In the genomic region with DNA sequence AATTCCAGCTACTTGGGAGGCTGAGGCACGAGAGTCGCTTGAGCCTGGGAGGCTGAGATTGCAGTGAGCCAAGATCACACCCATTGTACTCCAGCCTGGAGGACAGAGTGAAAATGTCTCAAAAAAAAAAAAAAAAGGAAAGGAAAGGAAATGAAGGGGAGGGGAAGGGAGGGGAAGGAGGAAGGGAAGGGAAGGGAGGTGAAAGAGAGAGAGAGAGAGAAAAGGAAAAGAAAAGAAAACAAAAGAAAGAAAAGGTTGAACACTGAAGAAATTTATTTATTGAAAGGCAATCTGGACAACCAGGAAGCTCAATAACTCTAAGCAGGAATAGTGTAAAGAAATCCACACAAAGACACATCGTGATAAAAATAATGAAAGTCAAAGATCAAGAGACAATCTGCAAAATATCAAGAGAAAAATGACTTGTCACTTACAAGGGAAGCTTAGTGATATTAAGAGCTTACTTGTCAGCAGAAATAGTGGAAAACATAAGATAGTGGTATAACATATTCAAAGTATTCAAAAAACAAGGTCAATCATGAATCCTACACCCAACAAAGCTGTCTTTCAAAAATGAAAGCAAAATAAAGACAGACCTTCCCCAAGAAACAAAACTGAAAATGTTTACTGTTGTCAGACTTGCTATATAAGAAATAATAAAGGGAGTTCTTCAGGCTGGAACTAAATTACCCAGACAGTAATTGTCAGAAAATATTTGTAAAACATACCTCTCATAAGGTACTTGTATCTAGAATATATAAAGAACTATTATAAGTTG, we compare ENCODE assay signal across 17 cellular contexts. TPM values are rescaled to one million over a fixed set of nuclear protein-coding genes. Genes with fewer than 3 reads are reported as not detected.
DNase-seq lines count a peak whose midpoint lies in the region; ATAC-seq and TF ChIP-seq lines count a peak whose summit lies in the region.
"Had no signal": no experiment of that assay in that cellular context is flagged by ENCODE, and none has a peak within 500 bp of the region (broad histone marks: within the 10 kb centered on the region; RNA-seq: fewer than 3 reads in every experiment).

No MANE protein-coding gene starts in this region.

- H3K4me1 ChIP-seq in right cardiac atrium (ENCODE audit: control insufficient read depth, insufficient read depth, low read length): no peaks in the 10 kb centered on the region
- H3K4me1 ChIP-seq: gastrocnemius medialis, right lobe of liver had no signal

- peak overlapping the region; percentile 1 for H3K27ac Mint-ChIP-seq in activated CD4-positive, alpha-beta T cell treated with anti-CD3 and anti-CD28 coated beads, Interleukin-2, amount 10 ng/mL, durations not matched to agents 24 days and 14 days
- no peak overlapping the region for H3K27ac Mint-ChIP-seq in activated CD4-positive, alpha-beta T cell treated with anti-CD3 and anti-CD28 coated beads for 36 hours
- peak overlapping the region; percentile 44 for H3K27ac Mint-ChIP-seq in activated naive CD8-positive, alpha-beta T cell treated with anti-CD3 and anti-CD28 coated beads, Interleukin-2, amount 10 ng/mL, durations not matched to agents 7 days and 5 days

- H3K27ac ChIP-seq in right cardiac atrium (ENCODE audit: low read length): no peak overlapping the region
- H3K27ac ChIP-seq: gastrocnemius medialis, right lobe of liver, thoracic aorta had no signal

- no peak for TF ChIP-seq CTCF in foreskin fibroblast (IDR thresholded peaks at IDR 0.05; ENCODE audit: low read depth, low read length)

- ATAC-seq in activated CD4-positive, alpha-beta T cell treated with anti-CD3 and anti-CD28 coated beads for 36 hours: no peak
- peak; percentile 82 for ATAC-seq in GM21447 (IDR thresholded peaks at IDR 0.05; ENCODE audit: unreplicated experiment)
- ATAC-seq in HG03103 (IDR thresholded peaks at IDR 0.05; ENCODE audit: low read depth, unreplicated experiment): peak; percentile 44
- ATAC-seq in activated naive CD8-positive, alpha-beta T cell treated with anti-CD3 and anti-CD28 coated beads, Interleukin-2, amount 10 ng/mL, durations not matched to agents 7 days and 5 days (ENCODE audit: low read depth): no peak
- no peak for ATAC-seq in right cardiac atrium
- ATAC-seq: gastrocnemius medialis had no signal

- 66% methylated on average over 3 of the region's 3 CpGs for WGBS in right cardiac atrium

- peaks cover 17% of the 10 kb centered on the region for H3K4me1 Mint-ChIP-seq in activated CD4-positive, alpha-beta T cell treated with anti-CD3 and anti-CD28 coated beads, Interleukin-2, amount 10 ng/mL, durations not matched to agents 24 days and 14 days
- peaks cover 13% of the 10 kb centered on the region for H3K4me1 Mint-ChIP-seq in activated CD4-positive, alpha-beta T cell treated with anti-CD3 and anti-CD28 coated beads for 36 hours
- peaks cover 17% of the 10 kb centered on the region for H3K4me1 Mint-ChIP-seq in activated naive CD8-positive, alpha-beta T cell treated with anti-CD3 and anti-CD28 coated beads, Interleukin-2, amount 10 ng/mL, durations not matched to agents 7 days and 5 days

- H3K4me3 ChIP-seq in right cardiac atrium (ENCODE audit: low read length): no peak overlapping the region
- H3K4me3 ChIP-seq in foreskin fibroblast (ENCODE audit: low read depth in 1 of 2, low read length in 2 of 2): no peak overlapping the region
- H3K4me3 ChIP-seq: gastrocnemius medialis, right lobe of liver, thoracic aorta had no signal

- H3K36me3 Mint-ChIP-seq in activated CD4-positive, alpha-beta T cell treated with anti-CD3 and anti-CD28 coated beads, Interleukin-2, amount 10 ng/mL, durations not matched to agents 24 days and 14 days (ENCODE audit: low read depth): peaks cover 2% of the 10 kb centered on the region
- H3K36me3 Mint-ChIP-seq in activated CD4-positive, alpha-beta T cell treated with anti-CD3 and anti-CD28 coated beads for 36 hours (ENCODE audit: low read depth): no peaks in the 10 kb centered on the region
- peaks cover 9% of the 10 kb centered on the region for H3K36me3 Mint-ChIP-seq in activated naive CD8-positive, alpha-beta T cell treated with anti-CD3 and anti-CD28 coated beads, Interleukin-2, amount 10 ng/mL, durations not matched to agents 7 days and 5 days
- H3K36me3 Mint-ChIP-seq: naive B cell had no signal

- CTCF ChIA-PET in activated CD4-positive, alpha-beta T cell treated with anti-CD3 and anti-CD28 coated beads for 36 hours (lab: Charles Lee): interaction anchor here (0.9 to 1.2 kb wide), 3 partner anchors 9 to 37 kb away, joined by 3 to 5 read pairs (median 3); no protein-coding TSS in a partner anchor

- H3K9me3 Mint-ChIP-seq in activated CD4-positive, alpha-beta T cell treated with anti-CD3 and anti-CD28 coated beads, Interleukin-2, amount 10 ng/mL, durations not matched to agents 24 days and 14 days: peaks cover 7% of the 10 kb centered on the region
- no peaks in the 10 kb centered on the region for H3K9me3 Mint-ChIP-seq in activated CD4-positive, alpha-beta T cell treated with anti-CD3 and anti-CD28 coated beads for 36 hours (ENCODE audit: low read depth)
- H3K9me3 Mint-ChIP-seq in activated naive CD8-positive, alpha-beta T cell treated with anti-CD3 and anti-CD28 coated beads, Interleukin-2, amount 10 ng/mL, durations not matched to agents 7 days and 5 days: peaks cover 2% of the 10 kb centered on the region

- H3K9me3 ChIP-seq in right cardiac atrium (ENCODE audit: control insufficient read depth, low read length): no peaks in the 10 kb centered on the region
- H3K9me3 ChIP-seq: gastrocnemius medialis, right lobe of liver, thoracic aorta had no signal

- intact Hi-C loops in activated CD4-positive, alpha-beta T cell treated with anti-CD3 and anti-CD28 coated beads, Interleukin-2, amount 10 ng/mL, durations not matched to agents 24 days and 14 days (cut with micrococcal nuclease): loop anchor here (2.0 kb wide), 1 partner anchor 22 kb away; a partner anchor contains a TSS
- intact Hi-C loops in activated CD4-positive, alpha-beta T cell treated with anti-CD3 and anti-CD28 coated beads for 36 hours (cut with DNase I, micrococcal nuclease): no loop called here
- intact Hi-C loops in right cardiac atrium (cut with DNase I): no loop called here

- no peak for DNase-seq in activated CD4-positive, alpha-beta T cell treated with anti-CD3 and anti-CD28 coated beads, Interleukin-2, amount 10 ng/mL, durations not matched to agents 24 days and 14 days
- no peak for DNase-seq in activated CD4-positive, alpha-beta T cell treated with anti-CD3 and anti-CD28 coated beads for 36 hours
- no peak for DNase-seq in activated naive CD8-positive, alpha-beta T cell treated with anti-CD3 and anti-CD28 coated beads, Interleukin-2, amount 10 ng/mL, durations not matched to agents 7 days and 5 days
- DNase-seq in right cardiac atrium (no peak), foreskin fibroblast (no peak), AG20443 (ENCODE audit: low spot score) (no peak)
- DNase-seq: 8988T; DMS 273 treated with DMSO at 0.1 percent for 48 hours; effector memory CD4-positive, alpha-beta T cell; gastrocnemius medialis; islet precursor cell; naive B cell; NCI-H2081; right lobe of liver had no signal

- H3K27me3 ChIP-seq in right cardiac atrium (ENCODE audit: control insufficient read depth, insufficient read depth): no peaks in the 10 kb centered on the region
- H3K27me3 ChIP-seq: gastrocnemius medialis, right lobe of liver had no signal

- H3K4me3 Mint-ChIP-seq in activated CD4-positive, alpha-beta T cell treated with anti-CD3 and anti-CD28 coated beads, Interleukin-2, amount 10 ng/mL, durations not matched to agents 24 days and 14 days: peak overlapping the region; percentile 61
- H3K4me3 Mint-ChIP-seq in activated CD4-positive, alpha-beta T cell treated with anti-CD3 and anti-CD28 coated beads for 36 hours: no peak overlapping the region
- peak overlapping the region; percentile 59 for H3K4me3 Mint-ChIP-seq in activated naive CD8-positive, alpha-beta T cell treated with anti-CD3 and anti-CD28 coated beads, Interleukin-2, amount 10 ng/mL, durations not matched to agents 7 days and 5 days

- H3K27me3 Mint-ChIP-seq in activated CD4-positive, alpha-beta T cell treated with anti-CD3 and anti-CD28 coated beads, Interleukin-2, amount 10 ng/mL, durations not matched to agents 24 days and 14 days: peaks cover 29% of the 10 kb centered on the region
- peaks cover 23% of the 10 kb centered on the region for H3K27me3 Mint-ChIP-seq in activated CD4-positive, alpha-beta T cell treated with anti-CD3 and anti-CD28 coated beads for 36 hours
- peaks cover 22% of the 10 kb centered on the region for H3K27me3 Mint-ChIP-seq in activated naive CD8-positive, alpha-beta T cell treated with anti-CD3 and anti-CD28 coated beads, Interleukin-2, amount 10 ng/mL, durations not matched to agents 7 days and 5 days

- POLR2A ChIA-PET in activated CD4-positive, alpha-beta T cell treated with anti-CD3 and anti-CD28 coated beads for 36 hours (lab: Charles Lee): no interaction called here
- POLR2A ChIA-PET in activated naive CD8-positive, alpha-beta T cell treated with anti-CD3 and anti-CD28 coated beads, Interleukin-2, amount 10 ng/mL, durations not matched to agents 7 days and 5 days (lab: Charles Lee): interaction anchor here (0.7 to 1.2 kb wide), 2 partner anchors 11 to 23 kb away, joined by 7 to 12 read pairs; a partner anchor contains a TSS

RNA-seq across cellular contexts. Expression of a gene that starts 10.9 kb away (rescaled TPM):
- 29.6 and 31.7 TPM in 2 replicates for total RNA-seq in activated CD4-positive, alpha-beta T cell treated with anti-CD3 and anti-CD28 coated beads, Interleukin-2, amount 10 ng/mL, durations not matched to agents 24 days and 14 days
- 10 to 100 TPM; 25.4 to 26.7 TPM for total RNA-seq in activated CD4-positive, alpha-beta T cell treated with anti-CD3 and anti-CD28 coated beads for 36 hours
- 10 to 100 TPM; 24.3 to 27.3 TPM for total RNA-seq in activated naive CD8-positive, alpha-beta T cell treated with anti-CD3 and anti-CD28 coated beads, Interleukin-2, amount 10 ng/mL, durations not matched to agents 7 days and 5 days
- 10 to 100 TPM; 13.4 to 16.7 (median 16.0) TPM for total RNA-seq in right cardiac atrium
- 7.2 TPM for polyA plus RNA-seq in right cardiac atrium

RNA-seq across cellular contexts. Expression of a gene that starts 23.0 kb away (rescaled TPM):
- 92.6 and 93.4 TPM in 2 replicates for total RNA-seq in activated CD4-positive, alpha-beta T cell treated with anti-CD3 and anti-CD28 coated beads, Interleukin-2, amount 10 ng/mL, durations not matched to agents 24 days and 14 days
- 10 to 100 TPM; 70.3 to 91.4 TPM for total RNA-seq in activated CD4-positive, alpha-beta T cell treated with anti-CD3 and anti-CD28 coated beads for 36 hours
- 10 to 100 TPM; 54.0 to 59.9 TPM for total RNA-seq in activated naive CD8-positive, alpha-beta T cell treated with anti-CD3 and anti-CD28 coated beads, Interleukin-2, amount 10 ng/mL, durations not matched to agents 7 days and 5 days
- total RNA-seq in right cardiac atrium: 100 to 1,000 TPM in 1 of 4 donors, 10 to 100 TPM in 3; 77.9 to 108 (median 84.8) TPM
- 54.7 TPM for polyA plus RNA-seq in right cardiac atrium

RNA-seq across cellular contexts. Expression of a gene that starts 31.8 kb away (rescaled TPM):
- total RNA-seq in activated CD4-positive, alpha-beta T cell treated with anti-CD3 and anti-CD28 coated beads, Interleukin-2, amount 10 ng/mL, durations not matched to agents 24 days and 14 days: 16.8 and 19.9 TPM in 2 replicates
- total RNA-seq in activated CD4-positive, alpha-beta T cell treated with anti-CD3 and anti-CD28 coated beads for 36 hours: 10 to 100 TPM; 18.8 to 22.3 TPM
- total RNA-seq in activated naive CD8-positive, alpha-beta T cell treated with anti-CD3 and anti-CD28 coated beads, Interleukin-2, amount 10 ng/mL, durations not matched to agents 7 days and 5 days: 10 to 100 TPM; 13.0 to 15.3 TPM
- total RNA-seq in right cardiac atrium: 1 to 10 TPM; 3.8 to 6.6 (median 4.0) TPM
- 5.5 TPM for polyA plus RNA-seq in right cardiac atrium

Comparison
In these comparisons a context has a peak if more than half of its experiments do, and no peak if none do; other contexts are left out.
1. ATAC-seq: peak in GM21447 (single experiment) and HG03103 (single experiment); none in activated CD4-positive, alpha-beta T cell treated with anti-CD3 and anti-CD28 coated beads for 36 hours (single experiment), activated naive CD8-positive, alpha-beta T cell treated with anti-CD3 and anti-CD28 coated beads, Interleukin-2, amount 10 ng/mL, durations not matched to agents 7 days and 5 days (single experiment) and right cardiac atrium (0 of 2).